ENCODE assay signal across 8 cellular contexts in the genomic region with DNA sequence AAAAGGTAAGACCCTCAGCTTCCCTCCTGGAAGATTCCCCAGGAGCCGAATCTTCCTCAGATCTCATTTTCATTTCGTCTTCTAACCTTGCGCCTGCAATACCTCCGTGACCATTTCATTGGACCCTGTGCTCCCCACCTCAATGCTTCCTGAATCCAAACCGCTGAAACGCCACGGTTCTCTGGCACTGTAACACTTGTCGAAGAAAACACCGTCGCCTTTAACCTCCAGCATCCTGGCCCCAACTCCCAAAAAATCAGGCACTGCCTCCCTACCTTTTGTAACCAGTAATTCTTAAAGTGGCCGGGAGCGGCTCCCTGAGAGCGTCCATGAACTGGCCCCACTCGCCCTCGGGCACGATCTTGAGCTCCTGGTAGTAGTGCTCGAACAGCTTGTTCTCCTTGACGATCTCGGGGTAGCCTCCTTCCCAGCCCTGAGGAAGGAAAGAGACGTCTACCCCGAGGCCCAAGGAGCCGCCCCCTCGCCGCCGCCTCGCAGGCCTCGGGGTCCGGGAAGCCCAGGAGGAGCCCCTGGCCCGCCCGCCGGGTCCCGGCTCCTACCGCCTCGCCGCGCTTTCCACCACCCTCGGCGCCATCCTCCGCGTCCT. TPM values are rescaled to one million over a fixed set of nuclear protein-coding genes. Genes with fewer than 3 reads are reported as not detected.
DNase-seq lines count a peak whose midpoint lies in the region; ATAC-seq and TF ChIP-seq lines count a peak whose summit lies in the region.

No MANE protein-coding gene starts in this region.

- H3K27ac ChIP-seq in PC-3 (ENCODE audit: low read length) = peak overlapping the region; percentile 79

- no peaks in the 10 kb centered on the region for H3K9me3 Mint-ChIP-seq in effector memory CD8-positive, alpha-beta T cell

- H3F3A ChIP-seq in PC-3 (ENCODE audit: low read length, unreplicated experiment) = no peaks in the 10 kb centered on the region

- H2AFZ ChIP-seq in PC-3 (ENCODE audit: low read length) = peak overlapping the region; percentile 84

- DNase-seq in AG08396 (ENCODE audit: low spot score) = peak; percentile 52
- DNase-seq in PC-3 = peak; percentile 55
- DNase-seq in effector memory CD8-positive, alpha-beta T cell = no peak
- no peak for DNase-seq in HK-2 (ENCODE audit: unreplicated experiment)
- no peak for DNase-seq in DMS79 (lab: John Stamatoyannopoulos, UW)

- CTCF ChIA-PET in PC-3 (lab: Charles Lee) = interaction anchor here (0.6 kb wide), 1 partner anchor 79 kb away, joined by 5 read pairs; no protein-coding TSS in a partner anchor

- BruUV-seq in PC-3 (replicated peaks; lab: Mats Ljungman, UMichigan) = TSS peak; percentile 42

- POLR2A ChIA-PET in PC-3 (lab: Charles Lee; ENCODE audit: unreplicated experiment) = interaction anchor here (0.6 kb wide), 2 partner anchors 1210 to 1244 kb away, joined by 3 to 6 read pairs; no protein-coding TSS in a partner anchor

- H3K27ac Mint-ChIP-seq in effector memory CD8-positive, alpha-beta T cell = peak overlapping the region; percentile 97 to 98

- H3K36me3 ChIP-seq in PC-3 (ENCODE audit: low read depth, low read length) (peaks cover 45% of the 10 kb centered on the region), mucosa of stomach (ENCODE audit: control insufficient read depth, insufficient read depth, low read length) (no peaks in the 10 kb centered on the region)

- H3K9me2 ChIP-seq in PC-3 (replicated peaks; ENCODE audit: low read length) = no peaks in the 10 kb centered on the region

- H3K9me3 ChIP-seq in PC-3 (ENCODE audit: low read length) (no peaks in the 10 kb centered on the region), mucosa of stomach (ENCODE audit: control insufficient read depth, low read length) (no peaks in the 10 kb centered on the region)

- H4K20me1 ChIP-seq in PC-3 (ENCODE audit: low read length) = peaks cover 54% of the 10 kb centered on the region

- peak overlapping the region; percentile 84 for H3K4me2 ChIP-seq in PC-3 (ENCODE audit: low read length)

- H3K36me3 Mint-ChIP-seq in effector memory CD8-positive, alpha-beta T cell (ENCODE audit: insufficient read depth) = peaks cover 42% of the 10 kb centered on the region

- peaks cover 41 to 42% of the 10 kb centered on the region in 2 donors for H3K4me1 Mint-ChIP-seq in effector memory CD8-positive, alpha-beta T cell (ENCODE audit: low read depth in 2 of 2)

- peak; percentile 15 for ATAC-seq in GM18858 (IDR thresholded peaks at IDR 0.05; ENCODE audit: unreplicated experiment)
- ATAC-seq in HG03064 (IDR thresholded peaks at IDR 0.05; ENCODE audit: low read depth, unreplicated experiment) = peak; percentile 22
- ATAC-seq in PC-3 = peak; percentile 21
- ATAC-seq in effector memory CD8-positive, alpha-beta T cell (replicated peaks) = no peak

- peaks cover 95% of the 10 kb centered on the region for H3K79me2 ChIP-seq in PC-3 (ENCODE audit: low read length)

- H3K27me3 ChIP-seq in PC-3 (ENCODE audit: low read length) = no peaks in the 10 kb centered on the region
- no peaks in the 10 kb centered on the region for H3K27me3 ChIP-seq in mucosa of stomach (ENCODE audit: control insufficient read depth, insufficient read depth, low read length)

- H3K27me3 Mint-ChIP-seq in effector memory CD8-positive, alpha-beta T cell = no peaks in the 10 kb centered on the region

- intact Hi-C loops in PC-3 (cut with micrococcal nuclease) = loop anchor here (2.0 kb wide), 1 partner anchor 72 kb away; no protein-coding TSS in a partner anchor

- H3K9ac ChIP-seq in PC-3 (ENCODE audit: low read length) (peak overlapping the region; percentile 91), mucosa of stomach (ENCODE audit: low read length) (peak overlapping the region; percentile 73)

- TF ChIP-seq CTCF in PC-3 (conservative IDR thresholded peaks at IDR 0.05; ENCODE audit: low read depth, low read length) = 0 out of 2 replicates have a peak, but pooled peaks have one; percentile 23

- H3K4me3 ChIP-seq in PC-3 (ENCODE audit: low read length) (peak overlapping the region; percentile 77), mucosa of stomach (ENCODE audit: low read length) (peak overlapping the region; percentile 29)

- H3K4me3 Mint-ChIP-seq in effector memory CD8-positive, alpha-beta T cell = peak overlapping the region; percentile 93

- H3K4me1 ChIP-seq in PC-3 (ENCODE audit: insufficient read depth, low read length) (peaks cover 25% of the 10 kb centered on the region), mucosa of stomach (ENCODE audit: control insufficient read depth, insufficient read depth, low read length) (peaks cover 13% of the 10 kb centered on the region)

RNA-seq across cellular contexts. Expression of a gene that starts 0.4 kb away (rescaled TPM):
- 351 and 433 TPM in 2 replicates for total RNA-seq in PC-3 (2014; rRNA removed)

RNA-seq across cellular contexts. Expression of a gene that starts 0.8 kb away (rescaled TPM):
- 18.7 and 39.6 TPM in 2 replicates for total RNA-seq in PC-3 (2014; rRNA removed)

Comparison
In these comparisons a context has a peak if more than half of its experiments do, and no peak if none do; other contexts are left out.
1. DNase-seq: peak in AG08396 (single experiment) and PC-3 (single experiment); none in effector memory CD8-positive, alpha-beta T cell (0 of 3), HK-2 (single experiment) and DMS79 (single experiment).